In the genomic region with DNA sequence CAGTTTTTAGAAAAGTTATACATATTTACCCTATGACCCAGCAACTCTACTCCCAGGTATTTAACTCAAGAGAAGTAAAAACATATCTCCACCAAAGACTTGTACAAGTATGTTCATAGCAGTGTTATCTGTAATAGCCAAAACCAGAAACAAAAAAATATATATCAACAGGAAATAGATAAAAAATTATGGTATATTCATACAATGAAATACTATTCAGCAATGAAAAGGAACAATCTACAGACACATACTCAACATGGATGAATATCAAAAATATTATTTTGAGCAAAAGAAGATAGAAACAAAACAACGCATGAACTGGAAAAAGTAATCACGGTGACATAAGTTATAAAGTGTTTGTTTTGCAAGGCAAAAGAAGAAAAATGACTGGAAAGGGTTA, we compare ENCODE assay signal across 9 cellular contexts.
"Had no signal": no experiment of that assay in that cellular context is flagged by ENCODE, and none has a peak within 500 bp of the region (broad histone marks: within the 10 kb centered on the region; RNA-seq: fewer than 3 reads in every experiment).

No MANE protein-coding gene starts in this region.

- H3K4me2 ChIP-seq: KMS-11 had no signal

- H3K27ac ChIP-seq: GM23248, KMS-11 had no signal

- FAIRE-seq: HTR-8/SVneo had no signal

- H3K4me1 ChIP-seq: HAP-1 had no signal

- DNase-seq: GM23248, GOT3, H7, IMR-90, KBM-7 had no signal

- H3K9me3 ChIP-seq: HAP-1 had no signal

- H3K4me3 ChIP-seq: GM23248, HAP-1 had no signal

- ATAC-seq: HCT116 had no signal
